8 cellular contexts compared by ENCODE assay signal in the genomic region with DNA sequence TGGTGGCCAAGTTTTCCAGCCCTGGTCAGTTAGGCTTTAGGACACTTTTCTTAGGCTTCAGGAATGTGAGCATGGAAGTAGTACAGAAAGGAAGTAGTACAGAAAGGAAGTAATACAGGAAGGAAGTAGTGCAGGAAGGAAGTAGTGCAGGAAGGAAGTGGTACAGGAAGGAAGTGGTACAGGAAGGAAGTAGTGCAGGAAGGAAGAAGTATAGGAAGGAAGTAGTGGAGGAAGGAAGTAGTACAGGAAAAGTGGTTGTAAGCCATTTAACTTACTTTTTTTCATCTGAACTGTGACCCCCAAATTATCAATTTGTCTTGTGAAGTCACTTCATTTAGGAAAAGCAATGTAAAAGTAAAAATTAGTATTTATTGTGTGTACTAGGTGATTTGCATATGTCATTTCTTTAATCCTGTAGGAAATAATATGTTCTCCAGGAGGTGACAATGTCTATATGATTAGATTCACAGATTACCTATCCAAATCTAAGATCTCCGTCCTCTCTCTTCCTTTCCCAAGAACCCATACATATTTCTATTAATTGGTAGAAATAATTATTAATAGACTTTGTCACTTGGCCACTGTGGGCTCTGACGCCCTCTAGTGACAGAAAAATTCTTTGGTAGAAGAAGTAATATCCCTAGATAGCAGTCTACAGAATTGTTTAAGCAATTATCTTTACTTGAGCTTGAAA. TPM values are rescaled to one million over a fixed set of nuclear protein-coding genes. Genes with fewer than 3 reads are reported as not detected.
DNase-seq lines count a peak whose midpoint lies in the region; ATAC-seq, FAIRE-seq and TF ChIP-seq lines count a peak whose summit lies in the region.

No MANE protein-coding gene starts in this region.

- no peak overlapping the region for H4K8ac ChIP-seq in H1 (ENCODE audit: extremely low read depth, insufficient read depth, low read length)

- no peak overlapping the region for H3K56ac ChIP-seq in H1 (replicated peaks; ENCODE audit: insufficient read length, low read depth, low read length)

- no peak overlapping the region for H4K91ac ChIP-seq in H1 (replicated peaks; ENCODE audit: insufficient read length, low read length)

- peaks cover 0 to 13% (median 7%) of the 10 kb centered on the region in 4 experiments; a peak in 6 of 7 replicates for H3K27me3 ChIP-seq in H1 (replicated peaks in 1 of 4; ENCODE audit: control insufficient read depth in 3 of 4, extremely low read depth in 1 of 4, insufficient read depth in 3 of 4, low read length in 3 of 4)

- peaks cover 7% of the 10 kb centered on the region; the same call in 1 of the 2 replicates for H3K23me2 ChIP-seq in H1 (ENCODE audit: low read depth, low read length)

- POLR2A ChIA-PET in activated CD4-positive, alpha-beta T cell treated with anti-CD3 and anti-CD28 coated beads, Interleukin-2, amount 10 ng/mL, durations not matched to agents 7 days and 5 days (lab: Charles Lee): interaction anchor here (0.6 to 0.9 kb wide), 3 partner anchors 8 to 54 kb away, joined by 3 to 6 read pairs (median 4); no protein-coding TSS in a partner anchor
- POLR2A ChIA-PET in H1 (lab: Charles Lee; ENCODE audit: partially characterized antibody): no interaction called here

- peaks cover 40% of the 10 kb centered on the region for H3K36me3 Mint-ChIP-seq in activated CD4-positive, alpha-beta T cell treated with anti-CD3 and anti-CD28 coated beads, Interleukin-2, amount 10 ng/mL, durations not matched to agents 7 days and 5 days (ENCODE audit: low read depth)
- H3K36me3 Mint-ChIP-seq in osteocyte (ENCODE audit: unreplicated experiment): no peaks in the 10 kb centered on the region

- no peaks in the 10 kb centered on the region for H3K27me3 Mint-ChIP-seq in activated CD4-positive, alpha-beta T cell treated with anti-CD3 and anti-CD28 coated beads, Interleukin-2, amount 10 ng/mL, durations not matched to agents 7 days and 5 days
- H3K27me3 Mint-ChIP-seq in osteocyte (ENCODE audit: unreplicated experiment): no peaks in the 10 kb centered on the region

- no peak overlapping the region for H2AFZ ChIP-seq in H1 (ENCODE audit: low read length)

- no peaks in the 10 kb centered on the region for H3K79me1 ChIP-seq in H1 (ENCODE audit: low read depth, low read length)

- no peak overlapping the region for H2BK120ac ChIP-seq in H1 (replicated peaks; ENCODE audit: low read depth, low read length)

- H3K9me3 ChIP-seq in H1 (ENCODE audit: insufficient read depth in 2 of 2, low read depth in 1 of 2, low read length in 1 of 2): no peaks in the 10 kb centered on the region

- no peak for TF ChIP-seq POLR2A in H1 (IDR thresholded peaks at IDR 0.05; ENCODE audit: control extremely low read depth in 1 of 2, low read depth in 2 of 2, low read length in 2 of 2)

- no peak overlapping the region for H3K18ac ChIP-seq in H1 (ENCODE audit: extremely low read depth, low read length)

- CTCF ChIA-PET in activated CD4-positive, alpha-beta T cell treated with anti-CD3 and anti-CD28 coated beads, Interleukin-2, amount 10 ng/mL, durations not matched to agents 7 days and 5 days (lab: Charles Lee): interaction anchor here (0.9 to 1.3 kb wide), 4 partner anchors 9 to 177 kb away, joined by 3 to 5 read pairs (median 4); no protein-coding TSS in a partner anchor
- CTCF ChIA-PET in H1 (lab: Charles Lee; ENCODE audit: partially characterized antibody): interaction anchor here (0.6 to 6.0 kb wide), 39 partner anchors 8 to 259 kb away, joined by 3 to 103 read pairs (median 4); partner anchors contain the start of gene ANKRD22

- no peak overlapping the region for H3K4ac ChIP-seq in H1 (replicated peaks; ENCODE audit: insufficient read length, low read depth, low read length)

- FAIRE-seq in H1 (lab: Jason Lieb, UNC): no peak

- H3K36me3 ChIP-seq in H1 (ENCODE audit: control insufficient read depth in 2 of 4, insufficient read depth in 4 of 4, low read length in 3 of 4): no peaks in the 10 kb centered on the region

- H3K14ac ChIP-seq in H1 (ENCODE audit: insufficient read length): no peak overlapping the region

- 35% methylated on average over 2 of the region's 2 CpGs; no CpG with 5 or more reads in 1 of the 2 experiments for WGBS in H1 (ENCODE audit: extremely low coverage in 1 of 2, insufficient coverage in 1 of 2, insufficient read length in 1 of 2, insufficient replicate concordance in 2 of 2, low coverage in 1 of 2, low lambda C conversion rate in 2 of 2, missing lambda C conversion rate in 1 of 2), 2 experiments

- H3K4me3 ChIP-seq in H1 (ENCODE audit: extremely low read depth in 1 of 4, insufficient read depth in 2 of 4, low read depth in 3 of 4, low read length in 4 of 4): no peak overlapping the region

- no peak overlapping the region for H3K4me2 ChIP-seq in H1 (ENCODE audit: insufficient read depth in 1 of 2, low read depth in 2 of 2, low read length in 2 of 2)

- H3K4me3 Mint-ChIP-seq in activated CD4-positive, alpha-beta T cell treated with anti-CD3 and anti-CD28 coated beads, Interleukin-2, amount 10 ng/mL, durations not matched to agents 7 days and 5 days: peak overlapping the region; percentile 11
- H3K4me3 Mint-ChIP-seq in osteocyte (ENCODE audit: unreplicated experiment): no peak overlapping the region

- no peak for ATAC-seq in HG02571 (IDR thresholded peaks at IDR 0.05; ENCODE audit: unreplicated experiment)
- ATAC-seq in HG03460 (IDR thresholded peaks at IDR 0.05; ENCODE audit: unreplicated experiment): no peak

- peak in 2 of 3 experiments; percentile 39 to 52; a peak in 2 of 4 replicates for TF ChIP-seq CTCF in H1 (IDR thresholded peaks at IDR 0.05; ENCODE audit: control extremely low read depth in 1 of 3, insufficient read depth in 1 of 3, low read depth in 1 of 3, low read length in 3 of 3)
- peak; percentile 89 for TF ChIP-seq CTCF in osteocyte (IDR thresholded peaks at IDR 0.05)

- peaks cover 55% of the 10 kb centered on the region for H3K4me1 Mint-ChIP-seq in activated CD4-positive, alpha-beta T cell treated with anti-CD3 and anti-CD28 coated beads, Interleukin-2, amount 10 ng/mL, durations not matched to agents 7 days and 5 days
- H3K4me1 Mint-ChIP-seq in osteocyte (ENCODE audit: unreplicated experiment): peaks cover 25% of the 10 kb centered on the region

- H3K4me1 ChIP-seq in H1 (replicated peaks in 1 of 4; ENCODE audit: control insufficient read depth in 3 of 4, insufficient read depth in 4 of 4, low read length in 3 of 4): peaks cover 0 to 4% (median 2%) of the 10 kb centered on the region in 4 experiments; a peak in 3 of 7 replicates

- DNase-seq in activated CD4-positive, alpha-beta T cell treated with anti-CD3 and anti-CD28 coated beads, Interleukin-2, amount 10 ng/mL, durations not matched to agents 7 days and 5 days: no peak
- DNase-seq in activated CD4-positive, alpha-beta T cell treated with anti-CD3 and anti-CD28 coated beads, Interleukin-2, amount 50 U/mL, for 1 hour: no peak
- peak; percentile 32 for DNase-seq in NCI-H345 (lab: John Stamatoyannopoulos, UW)
- DNase-seq in H1 (ENCODE audit: low read depth in 1 of 2, low spot score in 2 of 2): no peak
- no peak for DNase-seq in osteocyte (ENCODE audit: extremely low spot score, unreplicated experiment)
- DNase-seq in epidermal melanocyte (ENCODE audit: insufficient read length, low spot score): no peak

- H4K5ac ChIP-seq in H1 (ENCODE audit: insufficient read length, low read depth, low read length): no peak overlapping the region

- H3K27ac Mint-ChIP-seq in activated CD4-positive, alpha-beta T cell treated with anti-CD3 and anti-CD28 coated beads, Interleukin-2, amount 10 ng/mL, durations not matched to agents 7 days and 5 days: peak overlapping the region; percentile 0
- H3K27ac Mint-ChIP-seq in osteocyte (ENCODE audit: unreplicated experiment): no peak overlapping the region

- H3K9ac ChIP-seq in H1 (replicated peaks in 1 of 4; ENCODE audit: extremely low read depth in 1 of 4, low read depth in 3 of 4, low read length in 3 of 4): no peak overlapping the region

- H2BK5ac ChIP-seq in H1 (ENCODE audit: low read depth, low read length): no peak overlapping the region

- H3K9me3 Mint-ChIP-seq in activated CD4-positive, alpha-beta T cell treated with anti-CD3 and anti-CD28 coated beads, Interleukin-2, amount 10 ng/mL, durations not matched to agents 7 days and 5 days: peaks cover 12% of the 10 kb centered on the region
- H3K9me3 Mint-ChIP-seq in osteocyte (ENCODE audit: unreplicated experiment): no peaks in the 10 kb centered on the region

- H3K23ac ChIP-seq in H1 (ENCODE audit: insufficient read length): no peak overlapping the region

- H2BK20ac ChIP-seq in H1 (ENCODE audit: low read length): no peak overlapping the region

- no peak overlapping the region for H2BK12ac ChIP-seq in H1 (ENCODE audit: low read depth, low read length)

- H2BK15ac ChIP-seq in H1 (ENCODE audit: low read length): no peak overlapping the region

- no peak for TF ChIP-seq EP300 in H1 (IDR thresholded peaks at IDR 0.05; ENCODE audit: borderline replicate concordance in 1 of 2, low read depth in 2 of 2, low read length in 2 of 2)

- peak; percentile 63 to 66 for TF ChIP-seq RAD21 in H1 (IDR thresholded peaks at IDR 0.05 in 1 of 2, conservative IDR thresholded peaks at IDR 0.05 in 1 of 2; ENCODE audit: low read depth in 2 of 2, low read length in 2 of 2)

- H3K79me2 ChIP-seq in H1 (ENCODE audit: control insufficient read depth in 1 of 2, insufficient read depth in 2 of 2, low read length in 2 of 2): no peaks in the 10 kb centered on the region

- H2AK5ac ChIP-seq in H1 (ENCODE audit: low read depth, low read length): no peak overlapping the region

- no peak overlapping the region for H3K27ac ChIP-seq in H1 (ENCODE audit: low read depth, low read length)

- H4K20me1 ChIP-seq in H1 (replicated peaks in 1 of 2; ENCODE audit: control insufficient read depth in 1 of 2, insufficient read depth in 2 of 2, low read length in 2 of 2): no peaks in the 10 kb centered on the region

RNA-seq across cellular contexts. Expression of gene FAS, which starts 3.9 kb away (rescaled TPM):
- total RNA-seq in activated CD4-positive, alpha-beta T cell treated with anti-CD3 and anti-CD28 coated beads, Interleukin-2, amount 10 ng/mL, durations not matched to agents 7 days and 5 days: 10 to 100 TPM; 62.3 to 65.1 TPM
- 4.0 and 5.4 TPM in 2 replicates for total RNA-seq in H1 (2021; fragmentation: NEBNext Ultra II Directional; extraction: Animal tissue kit (Norgen Biotek cat#: 25700))
- polyA plus RNA-seq in H1 (2011; rRNA removed): 3.7 and 6.7 TPM in 2 replicates
- 6.6 TPM for polyA plus RNA-seq in H1 (2011; cell fraction: cytosol; rRNA removed)
- 3.0 TPM for polyA plus RNA-seq in H1 (2011; cell fraction: nucleus; rRNA removed)
- 7.9 to 11.3 TPM (median 8.2 TPM) in 4 replicates for polyA plus RNA-seq in H1 (2012, experiment 1 of 2)
- polyA plus RNA-seq in H1 (2012, experiment 2 of 2): 0.63 TPM
- polyA plus RNA-seq in H1 (2013, experiment 1 of 2): 2.2 TPM
- polyA plus RNA-seq in H1 (2013, experiment 2 of 2): 2.2 TPM
- polyA minus RNA-seq in H1 (2011; rRNA and poly(A)+ RNA removed): 7.4 and 19.3 TPM in 2 replicates
- polyA minus RNA-seq in H1 (2011; cell fraction: cytosol; rRNA and poly(A)+ RNA removed): 6.8 TPM
- 11.1 TPM for polyA minus RNA-seq in H1 (2011; cell fraction: nucleus; rRNA and poly(A)+ RNA removed)
- 6.9 and 8.8 TPM in 2 replicates for total RNA-seq in osteocyte

RNA-seq across cellular contexts. Expression of gene ACTA2, which starts 34.1 kb away (rescaled TPM):
- total RNA-seq in activated CD4-positive, alpha-beta T cell treated with anti-CD3 and anti-CD28 coated beads, Interleukin-2, amount 10 ng/mL, durations not matched to agents 7 days and 5 days: 10 to 100 TPM; 10.7 to 10.8 TPM
- 2.0 and 3.5 TPM in 2 replicates for total RNA-seq in H1 (2021; fragmentation: NEBNext Ultra II Directional; extraction: Animal tissue kit (Norgen Biotek cat#: 25700))
- polyA plus RNA-seq in H1 (2011; rRNA removed): 8.7 and 8.9 TPM in 2 replicates
- 6.4 TPM for polyA plus RNA-seq in H1 (2011; cell fraction: cytosol; rRNA removed)
- polyA plus RNA-seq in H1 (2011; cell fraction: nucleus; rRNA removed): 9.1 TPM
- 10.9 to 13.9 TPM (median 12.0 TPM) in 4 replicates for polyA plus RNA-seq in H1 (2012, experiment 1 of 2)
- polyA plus RNA-seq in H1 (2012, experiment 2 of 2): 9.7 TPM
- polyA plus RNA-seq in H1 (2013, experiment 1 of 2): 2.8 TPM
- polyA plus RNA-seq in H1 (2013, experiment 2 of 2): 3.5 TPM
- 4.5 and 9.3 TPM in 2 replicates for polyA minus RNA-seq in H1 (2011; rRNA and poly(A)+ RNA removed)
- 3.9 TPM for polyA minus RNA-seq in H1 (2011; cell fraction: cytosol; rRNA and poly(A)+ RNA removed)
- 8.9 TPM for polyA minus RNA-seq in H1 (2011; cell fraction: nucleus; rRNA and poly(A)+ RNA removed)
- 315 and 329 TPM in 2 replicates for total RNA-seq in osteocyte

Comparison
In these comparisons a context has a peak if more than half of its experiments do, and no peak if none do; other contexts are left out.
1. RNA of gene ACTA2, which starts 34.1 kb away (total RNA-seq): 315 to 329 TPM in osteocyte; 10.7 to 10.8 TPM in activated CD4-positive, alpha-beta T cell treated with anti-CD3 and anti-CD28 coated beads, Interleukin-2, amount 10 ng/mL, durations not matched to agents 7 days and 5 days and 2.0 to 3.5 TPM in H1; every median in the first group is over 10 times any median in the second.